1 cellular context compared by ENCODE assay signal in the genomic region with DNA sequence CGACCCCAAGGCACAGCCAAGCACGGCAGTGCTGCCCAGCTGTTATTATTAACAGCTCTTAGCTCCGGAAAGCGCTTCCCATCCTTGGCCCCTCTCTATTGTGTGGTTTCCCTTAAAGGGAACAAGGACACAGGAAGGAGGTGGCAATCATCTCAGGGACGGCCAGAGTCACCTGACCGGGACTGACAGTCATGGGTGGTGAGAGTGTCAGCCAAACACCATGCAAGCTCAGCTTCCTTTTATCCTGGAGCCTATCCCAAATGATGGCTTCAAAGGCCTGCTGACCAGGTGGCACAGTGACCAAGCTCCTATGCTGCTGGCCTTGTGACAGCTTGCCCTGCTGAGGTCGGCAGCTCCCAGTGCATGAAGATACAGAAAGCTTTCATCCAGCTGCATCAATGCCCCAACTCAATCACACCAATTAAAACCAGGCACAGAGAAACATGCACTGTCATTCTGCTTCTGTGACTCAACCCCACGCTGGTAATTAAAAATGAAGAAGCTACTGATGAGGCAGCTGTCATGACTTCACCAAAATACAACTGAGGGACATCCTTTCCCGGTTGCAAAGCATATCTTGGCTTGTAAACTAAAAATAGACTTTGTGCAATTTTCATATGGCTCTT.
A peak's percentile ranks its signal among the peaks of the same experiment; 100 is the strongest.
TF ChIP-seq lines count a peak whose summit lies in the region.

No MANE protein-coding gene starts in this region.

TF ChIP-seq in K562, 482 proteins besides CTCF, POLR2A, EP300 and RAD21 (continued from another document and continues in another):
- TF ChIP-seq ZBTB5 (IDR thresholded peaks at IDR 0.05) (no peak), SRF (CRISPR knock-in tag; IDR thresholded peaks at IDR 0.05) (no peak), ETS1 (conservative IDR thresholded peaks at IDR 0.05; ENCODE audit: control insufficient read depth, low read depth, low read length) (no peak), USF1 (CRISPR knock-in tag; IDR thresholded peaks at IDR 0.05) (peak; percentile 64), TEAD4 (IDR thresholded peaks at IDR 0.05; ENCODE audit: low read length) (no peak), TEAD4 (CRISPR knock-in tag; IDR thresholded peaks at IDR 0.05; ENCODE audit: borderline replicate concordance) (no peak), L3MBTL2 (IDR thresholded peaks at IDR 0.05) (0 out of 2 replicates have a peak, but pooled peaks have one; percentile 9), NFE2L1 (tag; IDR thresholded peaks at IDR 0.05; ENCODE audit: borderline replicate concordance, low read depth) (peak; percentile 47; the same call in 1 of the 2 replicates), ZNF696 (CRISPR knock-in tag; conservative IDR thresholded peaks at IDR 0.05) (no peak), NCOA1 (IDR thresholded peaks at IDR 0.05; ENCODE audit: low read depth) (no peak), ZC3H4 (CRISPR knock-in tag; IDR thresholded peaks at IDR 0.05; ENCODE audit: borderline replicate concordance) (no peak), POLR2AphosphoS5 (IDR thresholded peaks at IDR 0.05; ENCODE audit: control insufficient read depth, insufficient read depth, low read depth, low read length) (no peak), JUND (IDR thresholded peaks at IDR 0.05; ENCODE audit: borderline replicate concordance, low read depth, low read length) (peak; percentile 80), JUND (tag; IDR thresholded peaks at IDR 0.05; ENCODE audit: borderline replicate concordance, low read depth, low read length) (peak; percentile 79; the same call in 2 of the 3 replicates), MLLT1 (IDR thresholded peaks at IDR 0.05) (no peak), KDM4B (IDR thresholded peaks at IDR 0.05; ENCODE audit: borderline replicate concordance in 2 of 2, low read depth in 1 of 2) (no peak), FOXP1 (CRISPR knock-in tag; IDR thresholded peaks at IDR 0.05) (no peak), ZBTB17 (CRISPR knock-in tag; IDR thresholded peaks at IDR 0.05) (no peak), SAFB (IDR thresholded peaks at IDR 0.05; ENCODE audit: borderline replicate concordance, low read depth, low read length) (no peak), NCOR1 (IDR thresholded peaks at IDR 0.05) (no peak), ZNF644 (tag; IDR thresholded peaks at IDR 0.05; ENCODE audit: low read depth) (no peak), ZNF217 (CRISPR knock-in tag; IDR thresholded peaks at IDR 0.05) (no peak), NFIC (IDR thresholded peaks at IDR 0.05) (0 out of 2 replicates have a peak, but pooled peaks have one; percentile 9), FIP1L1 (IDR thresholded peaks at IDR 0.05; ENCODE audit: low read depth, low read length, poor library complexity, severe bottlenecking) (no peak), MAFG (tag; conservative IDR thresholded peaks at IDR 0.05) (peak; percentile 93), DACH1 (IDR thresholded peaks at IDR 0.05; ENCODE audit: partially characterized antibody) (no peak), GATAD2A (IDR thresholded peaks at IDR 0.05) (no peak), HNRNPUL1 (IDR thresholded peaks at IDR 0.05; ENCODE audit: low read length) (no peak), NR2C2 (CRISPR knock-in tag; IDR thresholded peaks at IDR 0.05) (no peak), NR2C2 (tag; IDR thresholded peaks at IDR 0.05) (peak; percentile 25; the same call in 1 of the 2 replicates), IRF2 (CRISPR knock-in tag; IDR thresholded peaks at IDR 0.05) (no peak), RBM17 (IDR thresholded peaks at IDR 0.05; ENCODE audit: borderline replicate concordance, low read depth, low read length) (no peak), RBM15 (IDR thresholded peaks at IDR 0.05; ENCODE audit: insufficient read depth, low read length) (no peak)
- TF ChIP-seq, protein P1, sequence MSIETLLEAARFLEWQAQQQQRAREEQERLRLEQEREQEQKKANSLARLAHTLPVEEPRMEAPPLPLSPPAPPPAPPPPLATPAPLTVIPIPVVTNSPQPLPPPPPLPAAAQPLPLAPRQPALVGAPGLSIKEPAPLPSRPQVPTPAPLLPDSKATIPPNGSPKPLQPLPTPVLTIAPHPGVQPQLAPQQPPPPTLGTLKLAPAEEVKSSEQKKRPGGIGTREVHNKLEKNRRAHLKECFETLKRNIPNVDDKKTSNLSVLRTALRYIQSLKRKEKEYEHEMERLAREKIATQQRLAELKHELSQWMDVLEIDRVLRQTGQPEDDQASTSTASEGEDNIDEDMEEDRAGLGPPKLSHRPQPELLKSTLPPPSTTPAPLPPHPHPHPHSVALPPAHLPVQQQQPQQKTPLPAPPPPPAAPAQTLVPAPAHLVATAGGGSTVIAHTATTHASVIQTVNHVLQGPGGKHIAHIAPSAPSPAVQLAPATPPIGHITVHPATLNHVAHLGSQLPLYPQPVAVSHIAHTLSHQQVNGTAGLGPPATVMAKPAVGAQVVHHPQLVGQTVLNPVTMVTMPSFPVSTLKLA (conservative IDR thresholded peaks at IDR 0.05): peak in 1 of 2 experiments; percentile 19; a peak in 2 of 4 replicates
- TF ChIP-seq, protein P2, sequence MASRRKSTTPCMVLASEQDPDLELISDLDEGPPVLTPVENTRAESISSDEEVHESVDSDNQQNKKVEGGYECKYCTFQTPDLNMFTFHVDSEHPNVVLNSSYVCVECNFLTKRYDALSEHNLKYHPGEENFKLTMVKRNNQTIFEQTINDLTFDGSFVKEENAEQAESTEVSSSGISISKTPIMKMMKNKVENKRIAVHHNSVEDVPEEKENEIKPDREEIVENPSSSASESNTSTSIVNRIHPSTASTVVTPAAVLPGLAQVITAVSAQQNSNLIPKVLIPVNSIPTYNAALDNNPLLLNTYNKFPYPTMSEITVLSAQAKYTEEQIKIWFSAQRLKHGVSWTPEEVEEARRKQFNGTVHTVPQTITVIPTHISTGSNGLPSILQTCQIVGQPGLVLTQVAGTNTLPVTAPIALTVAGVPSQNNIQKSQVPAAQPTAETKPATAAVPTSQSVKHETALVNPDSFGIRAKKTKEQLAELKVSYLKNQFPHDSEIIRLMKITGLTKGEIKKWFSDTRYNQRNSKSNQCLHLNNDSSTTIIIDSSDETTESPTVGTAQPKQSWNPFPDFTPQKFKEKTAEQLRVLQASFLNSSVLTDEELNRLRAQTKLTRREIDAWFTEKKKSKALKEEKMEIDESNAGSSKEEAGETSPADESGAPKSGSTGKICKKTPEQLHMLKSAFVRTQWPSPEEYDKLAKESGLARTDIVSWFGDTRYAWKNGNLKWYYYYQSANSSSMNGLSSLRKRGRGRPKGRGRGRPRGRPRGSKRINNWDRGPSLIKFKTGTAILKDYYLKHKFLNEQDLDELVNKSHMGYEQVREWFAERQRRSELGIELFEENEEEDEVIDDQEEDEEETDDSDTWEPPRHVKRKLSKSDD (conservative IDR thresholded peaks at IDR 0.05; ENCODE audit: low read length): no peak
- TF ChIP-seq, protein P3, sequence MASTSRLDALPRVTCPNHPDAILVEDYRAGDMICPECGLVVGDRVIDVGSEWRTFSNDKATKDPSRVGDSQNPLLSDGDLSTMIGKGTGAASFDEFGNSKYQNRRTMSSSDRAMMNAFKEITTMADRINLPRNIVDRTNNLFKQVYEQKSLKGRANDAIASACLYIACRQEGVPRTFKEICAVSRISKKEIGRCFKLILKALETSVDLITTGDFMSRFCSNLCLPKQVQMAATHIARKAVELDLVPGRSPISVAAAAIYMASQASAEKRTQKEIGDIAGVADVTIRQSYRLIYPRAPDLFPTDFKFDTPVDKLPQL (IDR thresholded peaks at IDR 0.05; ENCODE audit: extremely low read depth, insufficient read length): no peak
- TF ChIP-seq, protein P4, sequence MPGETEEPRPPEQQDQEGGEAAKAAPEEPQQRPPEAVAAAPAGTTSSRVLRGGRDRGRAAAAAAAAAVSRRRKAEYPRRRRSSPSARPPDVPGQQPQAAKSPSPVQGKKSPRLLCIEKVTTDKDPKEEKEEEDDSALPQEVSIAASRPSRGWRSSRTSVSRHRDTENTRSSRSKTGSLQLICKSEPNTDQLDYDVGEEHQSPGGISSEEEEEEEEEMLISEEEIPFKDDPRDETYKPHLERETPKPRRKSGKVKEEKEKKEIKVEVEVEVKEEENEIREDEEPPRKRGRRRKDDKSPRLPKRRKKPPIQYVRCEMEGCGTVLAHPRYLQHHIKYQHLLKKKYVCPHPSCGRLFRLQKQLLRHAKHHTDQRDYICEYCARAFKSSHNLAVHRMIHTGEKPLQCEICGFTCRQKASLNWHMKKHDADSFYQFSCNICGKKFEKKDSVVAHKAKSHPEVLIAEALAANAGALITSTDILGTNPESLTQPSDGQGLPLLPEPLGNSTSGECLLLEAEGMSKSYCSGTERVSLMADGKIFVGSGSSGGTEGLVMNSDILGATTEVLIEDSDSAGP (CRISPR knock-in tag; IDR thresholded peaks at IDR 0.05): no peak
